Comparison of ENCODE assay signal across 13 cellular contexts in the genomic region with DNA sequence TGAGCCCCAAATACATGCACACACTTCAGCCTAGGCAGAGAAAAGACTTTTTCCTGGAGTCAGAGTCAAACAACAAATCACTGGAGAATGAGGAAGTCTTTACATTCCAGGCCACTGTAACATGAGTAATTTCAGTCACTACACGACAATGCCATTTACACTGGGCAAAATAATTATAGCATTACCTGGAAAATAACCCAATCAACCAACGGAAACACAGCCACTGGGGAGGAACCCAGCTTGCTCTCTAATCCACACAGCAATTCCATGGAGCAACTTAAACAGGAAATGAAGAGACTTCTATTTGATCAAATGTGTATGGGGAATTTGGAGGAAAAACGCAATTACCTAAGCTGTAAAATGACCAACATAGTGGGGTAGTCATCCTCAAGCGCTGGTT. TPM values are rescaled to one million over a fixed set of nuclear protein-coding genes. Genes with fewer than 3 reads are reported as not detected.
DNase-seq lines count a peak whose midpoint lies in the region; ATAC-seq and TF ChIP-seq lines count a peak whose summit lies in the region.
"Had no signal": no experiment of that assay in that cellular context is flagged by ENCODE, and none has a peak within 500 bp of the region (broad histone marks: within the 10 kb centered on the region; RNA-seq: fewer than 3 reads in every experiment).

No MANE protein-coding gene starts in this region.

- TF ChIP-seq CTCF in foreskin keratinocyte (conservative IDR thresholded peaks at IDR 0.05): no peak
- no peak for TF ChIP-seq CTCF in stomach (IDR thresholded peaks at IDR 0.05)

- TF ChIP-seq POLR2A in stomach (IDR thresholded peaks at IDR 0.05): no peak

- H3K27me3 ChIP-seq in foreskin keratinocyte (no peaks in the 10 kb centered on the region), stomach (no peaks in the 10 kb centered on the region)
- H3K27me3 ChIP-seq: adrenal gland, Peyer's patch had no signal

- TF ChIP-seq EP300 in stomach (IDR thresholded peaks at IDR 0.05): no peak

- peaks cover 3 to 14% (median 6%) of the 10 kb centered on the region in 4 donors for H3K36me3 ChIP-seq in stomach
- H3K36me3 ChIP-seq: Peyer's patch had no signal

- ATAC-seq in foreskin keratinocyte: peak; percentile 68
- no peak for ATAC-seq in GM21447 (IDR thresholded peaks at IDR 0.05; ENCODE audit: unreplicated experiment)
- ATAC-seq: stimulated activated naive CD8-positive, alpha-beta T cell treated with anti-CD3 and anti-CD28 coated beads, Interleukin-15, amount 100 ng/mL, for 72 hours had no signal

- H3K27ac ChIP-seq in foreskin keratinocyte (no peak overlapping the region), stomach (peak overlapping the region in 3 of 5 donors; percentile 24 to 52 (median 33))

- intact Hi-C loops in stomach (cut with DNase I; ENCODE audit: low total_unique reads): no loop called here

- H3K4me3 ChIP-seq in stomach: no peak overlapping the region
- H3K4me3 ChIP-seq: adrenal gland, Peyer's patch had no signal

- H3K9me3 ChIP-seq in stomach: no peaks in the 10 kb centered on the region
- H3K9me3 ChIP-seq: adrenal gland, Peyer's patch had no signal

- DNase-seq in NCI-H2107 treated with DMSO at 0.1 percent for 48 hours (lab: John Stamatoyannopoulos, UW; ENCODE audit: unreplicated experiment) (peak; percentile 67), NCI-H2107 (lab: John Stamatoyannopoulos, UW) (no peak), SW480 (ENCODE audit: low spot score) (peak; percentile 33), foreskin keratinocyte (peak in 1 of 2 donors; percentile 85), stomach (no peak), OCI-M2 (lab: John Stamatoyannopoulos, UW; ENCODE audit: unreplicated experiment) (no peak), NCI-H1105 treated with DMSO at 0.1 percent for 48 hours (lab: John Stamatoyannopoulos, UW) (no peak)
- DNase-seq: activated CD4-positive, alpha-beta T cell treated with anti-CD3 and anti-CD28 coated beads, Interleukin-2, amount 50 U/mL, for 4 hours; adrenal gland; Peyer's patch; small intestine; stimulated activated naive CD8-positive, alpha-beta T cell treated with anti-CD3 and anti-CD28 coated beads, Interleukin-15, amount 100 ng/mL, for 72 hours had no signal

- H3K4me1 ChIP-seq in foreskin keratinocyte (peaks cover 14% of the 10 kb centered on the region), stomach (peaks cover 5 to 89% (median 50%) of the 10 kb centered on the region in 4 donors)

- WGBS in stomach, 5 donors: 34 to 46% (median 43%) methylated on average over 4 of the region's 4 CpGs

RNA-seq across cellular contexts. Expression of gene FSTL1, which starts 15.2 kb away (rescaled TPM):
- total RNA-seq in foreskin keratinocyte: 86.4 and 89.3 TPM in 2 replicates
- 29.5 and 32.3 TPM in 2 replicates for polyA plus RNA-seq in foreskin keratinocyte
- total RNA-seq in stomach: 100 to 1,000 TPM in 4 of 5 donors, 10 to 100 TPM in 1; 89.2 to 946 (median 117) TPM
- polyA plus RNA-seq in stomach: 10 to 100 TPM; 14.2 to 20.4 (median 15.8) TPM

Comparison
In these comparisons a context has a peak if more than half of its experiments do, and no peak if none do; other contexts are left out.
1. DNase-seq: peak in NCI-H2107 treated with DMSO at 0.1 percent for 48 hours (single experiment) and SW480 (single experiment); none in NCI-H2107 (single experiment), stomach (single experiment), OCI-M2 (single experiment) and NCI-H1105 treated with DMSO at 0.1 percent for 48 hours (single experiment).